ENCODE assay signal across 39 cellular contexts in the genomic region with DNA sequence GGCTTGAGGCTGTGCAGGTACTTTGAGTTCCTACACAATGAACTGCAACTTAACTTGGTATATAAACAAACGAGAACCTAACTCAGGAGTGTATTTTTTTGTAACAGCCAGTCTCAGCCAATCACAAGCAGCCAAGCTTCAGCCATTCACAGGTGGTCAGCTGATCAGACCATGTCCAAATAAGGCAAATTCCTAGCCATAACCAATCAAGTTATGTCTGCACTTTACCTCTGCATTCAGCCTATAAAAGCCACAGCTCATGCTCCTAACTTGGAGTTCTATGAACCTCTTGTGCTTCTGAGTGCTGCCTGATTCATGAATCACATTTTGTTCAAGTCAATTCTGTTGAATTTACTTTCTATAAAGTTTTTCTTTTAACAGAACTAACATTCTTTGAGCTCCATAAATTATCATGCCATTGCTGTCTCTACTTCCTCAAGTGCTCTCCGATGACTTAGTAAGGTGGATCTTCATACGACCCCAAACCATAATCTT. TPM values are rescaled to one million over a fixed set of nuclear protein-coding genes. Genes with fewer than 3 reads are reported as not detected.
"Had no signal": no experiment of that assay in that cellular context is flagged by ENCODE, and none has a peak within 500 bp of the region (broad histone marks: within the 10 kb centered on the region; RNA-seq: fewer than 3 reads in every experiment).

No MANE protein-coding gene starts in this region.

- H3K4me1 Mint-ChIP-seq: activated B cell treated with CpG ODN at 0.5 μM for 24 hours; central memory CD8-positive, alpha-beta T cell had no signal

- H3K9me3 ChIP-seq: ascending aorta had no signal

- H3K9me3 Mint-ChIP-seq: activated CD8-positive, alpha-beta T cell treated with anti-CD3 and anti-CD28 coated beads for 36 hours; activated naive CD8-positive, alpha-beta T cell treated with anti-CD3 and anti-CD28 coated beads, Interleukin-2, amount 10 ng/mL, durations not matched to agents 7 days and 5 days; activated T-helper 2 cell treated with anti-CD3 and anti-CD28 coated beads, Interferon-gamma antibody, Interleukin-2, Interleukin-4, amounts not matched to agents 10 μg/mL and 5 μg/mL and 100 μg/mL, durations not matched to agents 14 hours and 24 hours and 36 hours; central memory CD8-positive, alpha-beta T cell had no signal

- H3K36me3 ChIP-seq: ascending aorta, cardiac muscle cell had no signal

- H3K27me3 ChIP-seq: ascending aorta, cardiac muscle cell had no signal

- FAIRE-seq: bronchial epithelial cell, TTC549 had no signal

- DNase-seq: activated B cell treated with CpG ODN at 0.5 μM for 24 hours; activated CD4-positive, alpha-beta memory T cell treated with anti-CD3 and anti-CD28 coated beads for 36 hours; activated CD4-positive, alpha-beta T cell treated with anti-CD3 and anti-CD28 coated beads for 4 hours; activated CD4-positive, alpha-beta T cell treated with anti-CD3 and anti-CD28 coated beads, Interleukin-2, amount 10 ng/mL, durations not matched to agents 24 days and 14 days; activated CD4-positive, alpha-beta T cell treated with anti-CD3 and anti-CD28 coated beads, Interleukin-2, amount 50 U/mL, for 1 hour; activated CD4-positive, alpha-beta T cell treated with anti-CD3 and anti-CD28 coated beads, Interleukin-2, amount 50 U/mL, for 4 hours; activated CD4-positive, CD25-positive, alpha-beta regulatory T cell treated with anti-CD3 and anti-CD28 coated beads, Interleukin-2, amount 50 U/mL, for 72 hours; activated CD8-positive, alpha-beta memory T cell treated with anti-CD3 and anti-CD28 coated beads, Interleukin-2, amount 50 U/mL, for 4 hours; activated CD8-positive, alpha-beta T cell treated with anti-CD3 and anti-CD28 coated beads for 36 hours; activated effector memory CD4-positive, alpha-beta T cell treated with Interleukin-2 at 50 U/mL for 16 hours; activated gamma-delta T cell; activated naive CD4-positive, alpha-beta T cell treated with anti-CD3 and anti-CD28 coated beads, Interleukin-2, amount 10 ng/mL, durations not matched to agents 7 days and 5 days; activated naive CD4-positive, alpha-beta T cell treated with Interleukin-2 at 50 U/mL for 16 hours; activated naive CD8-positive, alpha-beta T cell treated with anti-CD3 and anti-CD28 coated beads, Interleukin-2, amount 10 ng/mL, durations not matched to agents 7 days and 5 days; activated naive CD8-positive, alpha-beta T cell treated with anti-CD3 and anti-CD28 coated beads, Interleukin-2, amount 50 U/mL, for 24 hours; activated T-cell treated with anti-CD3 and anti-CD28 coated beads for 4 hours; activated T-cell treated with anti-CD3 and anti-CD28 coated beads, Interleukin-2, amount 50 U/mL, for 1 hour; activated T-cell treated with anti-CD3 and anti-CD28 coated beads, Interleukin-2, amount 50 U/mL, for 4 hours; activated T-cell treated with anti-CD3 and anti-CD28 coated beads, Interleukin-2, amount 50 U/mL, for 72 hours; amygdala; anterior cingulate cortex; caudate nucleus; cerebellar nuclear complex; T-helper 2 cell; T-helper 9 cell had no signal

- H3K4me3 ChIP-seq: ascending aorta, cardiac muscle cell had no signal

- H3K27ac Mint-ChIP-seq: activated B cell treated with CpG ODN at 0.5 μM for 24 hours; activated CD4-positive, alpha-beta memory T cell treated with anti-CD3 and anti-CD28 coated beads for 36 hours; activated CD4-positive, alpha-beta T cell treated with anti-CD3 and anti-CD28 coated beads, Interleukin-2, amount 10 ng/mL, durations not matched to agents 24 days and 14 days; activated CD8-positive, alpha-beta T cell treated with anti-CD3 and anti-CD28 coated beads for 36 hours; activated naive CD4-positive, alpha-beta T cell treated with anti-CD3 and anti-CD28 coated beads, Interleukin-2, amount 10 ng/mL, durations not matched to agents 7 days and 5 days; activated naive CD4-positive, alpha-beta T cell treated with anti-CD3 and anti-CD28 coated beads, Interleukin-2, amount 50 U/mL, for 24 hours; activated naive CD8-positive, alpha-beta T cell; activated naive CD8-positive, alpha-beta T cell treated with anti-CD3 and anti-CD28 coated beads, Interleukin-2, amount 10 ng/mL, durations not matched to agents 7 days and 5 days; activated naive CD8-positive, alpha-beta T cell treated with anti-CD3 and anti-CD28 coated beads, Interleukin-2, amount 50 U/mL, for 24 hours; activated T-cell treated with anti-CD3 and anti-CD28 coated beads, Interleukin-2, amount 50 U/mL, for 72 hours; activated T-helper 2 cell treated with anti-CD3 and anti-CD28 coated beads, Interferon-gamma antibody, Interleukin-2, Interleukin-4, amounts not matched to agents 10 μg/mL and 5 μg/mL and 100 μg/mL, durations not matched to agents 14 hours and 24 hours and 36 hours; brain; T-helper 1 cell treated with Interleukin-12 subunit alpha and Interleukin-12 subunit beta and Interleukin-4 antibody, amounts not matched to agents 30 μg/mL and 1 μg/mL, for 36 hours; T-helper 2 cell treated with Interferon-gamma antibody and Interleukin-4, amounts not matched to agents 5 μg/mL and 100 μg/mL, for 36 hours had no signal

- H3K27ac ChIP-seq: ascending aorta, cardiac muscle cell, VCaP had no signal

- H3K4me3 Mint-ChIP-seq: activated B cell treated with CpG ODN at 0.5 μM for 24 hours; activated CD4-positive, alpha-beta memory T cell treated with anti-CD3 and anti-CD28 coated beads for 36 hours; activated CD4-positive, alpha-beta T cell treated with anti-CD3 and anti-CD28 coated beads, Interleukin-2, amount 10 ng/mL, durations not matched to agents 24 days and 14 days; activated CD8-positive, alpha-beta T cell treated with anti-CD3 and anti-CD28 coated beads for 36 hours; activated naive CD4-positive, alpha-beta T cell treated with anti-CD3 and anti-CD28 coated beads, Interleukin-2, amount 10 ng/mL, durations not matched to agents 7 days and 5 days; activated naive CD4-positive, alpha-beta T cell treated with anti-CD3 and anti-CD28 coated beads, Interleukin-2, amount 50 U/mL, for 24 hours; activated naive CD8-positive, alpha-beta T cell; activated naive CD8-positive, alpha-beta T cell treated with anti-CD3 and anti-CD28 coated beads, Interleukin-2, amount 10 ng/mL, durations not matched to agents 7 days and 5 days; activated naive CD8-positive, alpha-beta T cell treated with anti-CD3 and anti-CD28 coated beads, Interleukin-2, amount 50 U/mL, for 24 hours; activated T-cell treated with anti-CD3 and anti-CD28 coated beads, Interleukin-2, amount 50 U/mL, for 4 hours; activated T-cell treated with anti-CD3 and anti-CD28 coated beads, Interleukin-2, amount 50 U/mL, for 72 hours; brain; central memory CD8-positive, alpha-beta T cell; T-helper 1 cell treated with Interleukin-12 subunit alpha and Interleukin-12 subunit beta and Interleukin-4 antibody, amounts not matched to agents 30 μg/mL and 1 μg/mL, for 36 hours; T-helper 2 cell treated with Interferon-gamma antibody and Interleukin-4, amounts not matched to agents 5 μg/mL and 100 μg/mL, for 36 hours had no signal

- H3K36me3 Mint-ChIP-seq: activated CD4-positive, alpha-beta memory T cell treated with anti-CD3 and anti-CD28 coated beads for 36 hours; activated naive CD4-positive, alpha-beta T cell treated with anti-CD3 and anti-CD28 coated beads, Interleukin-2, amount 10 ng/mL, durations not matched to agents 7 days and 5 days; activated naive CD8-positive, alpha-beta T cell treated with anti-CD3 and anti-CD28 coated beads, Interleukin-2, amount 10 ng/mL, durations not matched to agents 7 days and 5 days; brain had no signal

RNA-seq across cellular contexts. Expression of a gene that starts 16.8 kb away (rescaled TPM):
- total RNA-seq: activated B cell treated with CpG ODN at 0.5 μM for 24 hours; activated CD4-positive, alpha-beta memory T cell treated with anti-CD3 and anti-CD28 coated beads for 36 hours; activated CD4-positive, alpha-beta T cell treated with anti-CD3 and anti-CD28 coated beads, Interleukin-2, amount 10 ng/mL, durations not matched to agents 24 days and 14 days; activated CD8-positive, alpha-beta memory T cell treated with anti-CD3 and anti-CD28 coated beads for 36 hours; activated CD8-positive, alpha-beta T cell treated with anti-CD3 and anti-CD28 coated beads for 36 hours; activated naive CD8-positive, alpha-beta T cell treated with anti-CD3 and anti-CD28 coated beads, Interleukin-2, amount 10 ng/mL, durations not matched to agents 7 days and 5 days; activated T-cell treated with anti-CD3 and anti-CD28 coated beads, Interleukin-2, amount 50 U/mL, for 4 hours; activated T-helper 2 cell treated with anti-CD3 and anti-CD28 coated beads, Interferon-gamma antibody, Interleukin-2, Interleukin-4, amounts not matched to agents 10 μg/mL and 5 μg/mL and 100 μg/mL, durations not matched to agents 14 hours and 24 hours and 36 hours had no signal
- polyA plus RNA-seq: cardiac muscle cell had no signal

RNA-seq across cellular contexts. Expression of a gene that starts 43.2 kb away (rescaled TPM):
- total RNA-seq: activated B cell treated with CpG ODN at 0.5 μM for 24 hours; activated CD4-positive, alpha-beta memory T cell treated with anti-CD3 and anti-CD28 coated beads for 36 hours; activated CD4-positive, alpha-beta T cell treated with anti-CD3 and anti-CD28 coated beads, Interleukin-2, amount 10 ng/mL, durations not matched to agents 24 days and 14 days; activated CD8-positive, alpha-beta memory T cell treated with anti-CD3 and anti-CD28 coated beads for 36 hours; activated CD8-positive, alpha-beta T cell treated with anti-CD3 and anti-CD28 coated beads for 36 hours; activated naive CD8-positive, alpha-beta T cell treated with anti-CD3 and anti-CD28 coated beads, Interleukin-2, amount 10 ng/mL, durations not matched to agents 7 days and 5 days; activated T-cell treated with anti-CD3 and anti-CD28 coated beads, Interleukin-2, amount 50 U/mL, for 4 hours; activated T-cell treated with anti-CD3 and anti-CD28 coated beads, Interleukin-2, amount 50 U/mL, for 72 hours; activated T-helper 2 cell treated with anti-CD3 and anti-CD28 coated beads, Interferon-gamma antibody, Interleukin-2, Interleukin-4, amounts not matched to agents 10 μg/mL and 5 μg/mL and 100 μg/mL, durations not matched to agents 14 hours and 24 hours and 36 hours; ascending aorta; bronchial epithelial cell; cardiac muscle cell; chondrocyte had no signal
- polyA plus RNA-seq: cardiac muscle cell had no signal
